In the genomic region with DNA sequence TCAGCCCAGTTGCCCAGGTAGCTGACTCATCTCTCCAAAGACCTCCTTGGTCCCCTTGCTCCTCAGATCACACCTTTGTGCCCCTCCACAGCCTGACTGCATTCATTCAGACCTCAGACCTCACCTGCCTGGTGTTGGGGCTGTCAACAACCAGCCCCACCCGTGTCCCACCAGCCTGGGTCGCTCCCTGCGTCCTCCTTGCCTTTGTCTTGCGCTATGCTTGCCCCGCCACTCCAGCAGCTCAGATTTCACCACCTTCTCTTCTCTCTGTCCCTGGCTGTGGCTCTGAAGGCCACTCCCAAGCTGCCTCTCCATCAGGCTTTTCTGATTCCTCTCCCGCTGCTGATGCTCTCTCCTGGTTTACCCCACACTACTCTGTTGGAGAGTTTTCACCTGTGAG, we compare ENCODE assay signal across 27 cellular contexts.
DNase-seq lines count a peak whose midpoint lies in the region; ATAC-seq and TF ChIP-seq lines count a peak whose summit lies in the region.
"Had no signal": no experiment of that assay in that cellular context is flagged by ENCODE, and none has a peak within 500 bp of the region (broad histone marks: within the 10 kb centered on the region; RNA-seq: fewer than 3 reads in every experiment).

No MANE protein-coding gene starts in this region.

- no peak overlapping the region for H3K27ac Mint-ChIP-seq in activated CD8-positive, alpha-beta memory T cell treated with anti-CD3 and anti-CD28 coated beads, Interleukin-2, amount 10 ng/mL, durations not matched to agents 7 days and 5 days
- no peak overlapping the region for H3K27ac Mint-ChIP-seq in type B pancreatic cell
- no peak overlapping the region for H3K27ac Mint-ChIP-seq in T-helper 2 cell treated with Interferon-gamma antibody and Interleukin-4, amounts not matched to agents 5 μg/mL and 100 μg/mL, for 36 hours
- H3K27ac Mint-ChIP-seq: activated naive CD8-positive, alpha-beta T cell treated with anti-CD3 and anti-CD28 coated beads for 36 hours; activated T-helper 17 cell treated with anti-CD3 and anti-CD28 coated beads, Interleukin-2, amount 50 U/mL, for 72 hours; dendritic cell treated with granulocyte-macrophage colony-stimulating factor and Interleukin-4, amounts not matched to agents 40 ng/mL and 50 ng/mL, for 4 days; IgD-negative memory B cell had no signal

- DNase-seq in activated CD8-positive, alpha-beta memory T cell treated with anti-CD3 and anti-CD28 coated beads for 24 hours = peak; percentile 37
- DNase-seq in activated CD8-positive, alpha-beta memory T cell treated with anti-CD3 and anti-CD28 coated beads, Interleukin-2, amount 10 ng/mL, durations not matched to agents 7 days and 5 days = no peak
- DNase-seq in islet precursor cell = peak; percentile 39
- peak; percentile 47 for DNase-seq in type B pancreatic cell (ENCODE audit: extremely low spot score, unreplicated experiment)
- no peak for DNase-seq in T-helper 2 cell treated with Interferon-gamma antibody and Interleukin-4, amounts not matched to agents 5 μg/mL and 100 μg/mL, for 36 hours (ENCODE audit: low spot score)
- no peak for DNase-seq in C1 segment of cervical spinal cord (lab: John Stamatoyannopoulos, UW)
- DNase-seq: activated CD4-positive, alpha-beta T cell treated with anti-CD3 and anti-CD28 coated beads for 4 hours; activated naive CD8-positive, alpha-beta T cell treated with anti-CD3 and anti-CD28 coated beads for 36 hours; BE2C; GDM1; hypothalamus; left lung; mesenchymal stem cell; NCI-H1048; NCI-H1930; NCI-H524; nucleus accumbens; psoas muscle; Right ventricle myocardium superior; stimulated activated naive CD8-positive, alpha-beta T cell treated with anti-CD3 and anti-CD28 coated beads, Interleukin-15, Interleukin-2, amounts not matched to agents 100 U/mL and 50 U/mL, for 24 hours; tibial artery had no signal

- H3K27me3 Mint-ChIP-seq in activated CD8-positive, alpha-beta memory T cell treated with anti-CD3 and anti-CD28 coated beads, Interleukin-2, amount 10 ng/mL, durations not matched to agents 7 days and 5 days = no peaks in the 10 kb centered on the region
- no peaks in the 10 kb centered on the region for H3K27me3 Mint-ChIP-seq in type B pancreatic cell
- peaks cover 67% of the 10 kb centered on the region for H3K27me3 Mint-ChIP-seq in T-helper 2 cell treated with Interferon-gamma antibody and Interleukin-4, amounts not matched to agents 5 μg/mL and 100 μg/mL, for 36 hours (ENCODE audit: low read depth)
- H3K27me3 Mint-ChIP-seq: activated naive CD8-positive, alpha-beta T cell treated with anti-CD3 and anti-CD28 coated beads for 36 hours; activated T-helper 17 cell treated with anti-CD3 and anti-CD28 coated beads, Interleukin-2, amount 50 U/mL, for 72 hours; dendritic cell treated with granulocyte-macrophage colony-stimulating factor and Interleukin-4, amounts not matched to agents 40 ng/mL and 50 ng/mL, for 4 days had no signal

- no peak for ATAC-seq in activated CD8-positive, alpha-beta memory T cell treated with anti-CD3 and anti-CD28 coated beads, Interleukin-2, amount 10 ng/mL, durations not matched to agents 7 days and 5 days
- ATAC-seq in HG03469 (IDR thresholded peaks at IDR 0.05; ENCODE audit: unreplicated experiment) = no peak
- ATAC-seq: activated T-helper 17 cell treated with anti-CD3 and anti-CD28 coated beads, Interleukin-2, amount 50 U/mL, for 72 hours; left lung; psoas muscle; stimulated activated naive CD8-positive, alpha-beta T cell treated with anti-CD3 and anti-CD28 coated beads, Interleukin-15, Interleukin-2, amounts not matched to agents 100 U/mL and 50 U/mL, for 24 hours had no signal

- no peak for TF ChIP-seq CTCF in type B pancreatic cell (conservative IDR thresholded peaks at IDR 0.05)

- H3K36me3 Mint-ChIP-seq in activated CD8-positive, alpha-beta memory T cell treated with anti-CD3 and anti-CD28 coated beads, Interleukin-2, amount 10 ng/mL, durations not matched to agents 7 days and 5 days = peaks cover 14% of the 10 kb centered on the region
- H3K36me3 Mint-ChIP-seq in type B pancreatic cell = peaks cover 4% of the 10 kb centered on the region
- H3K36me3 Mint-ChIP-seq in T-helper 2 cell treated with Interferon-gamma antibody and Interleukin-4, amounts not matched to agents 5 μg/mL and 100 μg/mL, for 36 hours (ENCODE audit: low read depth) = no peaks in the 10 kb centered on the region

- H3K9me3 Mint-ChIP-seq in activated CD8-positive, alpha-beta memory T cell treated with anti-CD3 and anti-CD28 coated beads, Interleukin-2, amount 10 ng/mL, durations not matched to agents 7 days and 5 days (ENCODE audit: low read depth) = no peaks in the 10 kb centered on the region
- H3K9me3 Mint-ChIP-seq in type B pancreatic cell = no peaks in the 10 kb centered on the region
- no peaks in the 10 kb centered on the region for H3K9me3 Mint-ChIP-seq in T-helper 2 cell treated with Interferon-gamma antibody and Interleukin-4, amounts not matched to agents 5 μg/mL and 100 μg/mL, for 36 hours
- H3K9me3 Mint-ChIP-seq: activated naive CD8-positive, alpha-beta T cell treated with anti-CD3 and anti-CD28 coated beads for 36 hours; activated T-helper 17 cell treated with anti-CD3 and anti-CD28 coated beads, Interleukin-2, amount 50 U/mL, for 72 hours; dendritic cell treated with granulocyte-macrophage colony-stimulating factor and Interleukin-4, amounts not matched to agents 40 ng/mL and 50 ng/mL, for 4 days; IgD-negative memory B cell had no signal

- H3K27ac ChIP-seq in angular gyrus (ENCODE audit: low read depth, low read length) = peak overlapping the region; percentile 4
- H3K27ac ChIP-seq: ascending aorta, left lung, psoas muscle, tibial artery had no signal

- CTCF ChIA-PET in activated CD8-positive, alpha-beta memory T cell treated with anti-CD3 and anti-CD28 coated beads, Interleukin-2, amount 10 ng/mL, durations not matched to agents 7 days and 5 days (lab: Charles Lee) = interaction anchor here (2.2 kb wide), 1 partner anchor 62 kb away, joined by 6 read pairs; no protein-coding TSS in a partner anchor

- H3K4me3 Mint-ChIP-seq in activated CD8-positive, alpha-beta memory T cell treated with anti-CD3 and anti-CD28 coated beads, Interleukin-2, amount 10 ng/mL, durations not matched to agents 7 days and 5 days = no peak overlapping the region
- no peak overlapping the region for H3K4me3 Mint-ChIP-seq in type B pancreatic cell
- H3K4me3 Mint-ChIP-seq in T-helper 2 cell treated with Interferon-gamma antibody and Interleukin-4, amounts not matched to agents 5 μg/mL and 100 μg/mL, for 36 hours = no peak overlapping the region
- H3K4me3 Mint-ChIP-seq: activated naive CD8-positive, alpha-beta T cell treated with anti-CD3 and anti-CD28 coated beads for 36 hours; activated T-helper 17 cell treated with anti-CD3 and anti-CD28 coated beads, Interleukin-2, amount 50 U/mL, for 72 hours; dendritic cell treated with granulocyte-macrophage colony-stimulating factor and Interleukin-4, amounts not matched to agents 40 ng/mL and 50 ng/mL, for 4 days; IgD-negative memory B cell had no signal

- H3K4me1 Mint-ChIP-seq in activated CD8-positive, alpha-beta memory T cell treated with anti-CD3 and anti-CD28 coated beads, Interleukin-2, amount 10 ng/mL, durations not matched to agents 7 days and 5 days = no peaks in the 10 kb centered on the region
- peaks cover 3% of the 10 kb centered on the region for H3K4me1 Mint-ChIP-seq in type B pancreatic cell (ENCODE audit: unreplicated experiment)
- peaks cover 3% of the 10 kb centered on the region for H3K4me1 Mint-ChIP-seq in T-helper 2 cell treated with Interferon-gamma antibody and Interleukin-4, amounts not matched to agents 5 μg/mL and 100 μg/mL, for 36 hours (ENCODE audit: low read depth)
- H3K4me1 Mint-ChIP-seq: activated T-helper 17 cell treated with anti-CD3 and anti-CD28 coated beads, Interleukin-2, amount 50 U/mL, for 72 hours had no signal

Comparison
In these comparisons a context has a peak if more than half of its experiments do, and no peak if none do; other contexts are left out.
1. DNase-seq: peak in activated CD8-positive, alpha-beta memory T cell treated with anti-CD3 and anti-CD28 coated beads for 24 hours (single experiment), islet precursor cell (single experiment) and type B pancreatic cell (single experiment); none in activated CD8-positive, alpha-beta memory T cell treated with anti-CD3 and anti-CD28 coated beads, Interleukin-2, amount 10 ng/mL, durations not matched to agents 7 days and 5 days (single experiment), T-helper 2 cell treated with Interferon-gamma antibody and Interleukin-4, amounts not matched to agents 5 μg/mL and 100 μg/mL, for 36 hours (single experiment) and C1 segment of cervical spinal cord (0 of 14).